In genomic region chr19:5903502-5904301, GRCh38 we compare ENCODE assay signal across 8 cellular contexts. TPM values are rescaled to one million over a fixed set of nuclear protein-coding genes. Genes with fewer than 3 reads are reported as not detected.
DNase-seq lines count a peak whose midpoint lies in the region; ATAC-seq and TF ChIP-seq lines count a peak whose summit lies in the region.

TSS of gene NDUFA11 (minus strand) at chr19:5903790. CDS start at chr19:5903708, 82 bp downstream.

- CTCF ChIA-PET in Calu3 (lab: Charles Lee) = interaction anchor here (0.5 to 2.9 kb wide), 6 partner anchors 10 to 214 kb away, joined by 3 to 26 read pairs (median 4); partner anchors contain the start of genes CAPS, NRTN and RPL36

- H3K4me1 Mint-ChIP-seq in Calu3 (ENCODE audit: low read depth, unreplicated experiment) = peaks cover 8% of the 10 kb centered on the region

- H3K36me3 ChIP-seq in OCI-LY3 (replicated peaks; ENCODE audit: low read depth, low read length) (peaks cover 9% of the 10 kb centered on the region), mucosa of descending colon (ENCODE audit: low read depth) (peaks cover 6% of the 10 kb centered on the region)

- H3K27me3 ChIP-seq in OCI-LY3 (ENCODE audit: low read depth, low read length) = no peaks in the 10 kb centered on the region

- BruUV-seq in Calu3 (replicated peaks; lab: Mats Ljungman, UMichigan) = no TSS peak

- H3K4me2 ChIP-seq in OCI-LY3 (ENCODE audit: low read length) = peak within 1 kb of the TSS; percentile 72

- H2AFZ ChIP-seq in OCI-LY3 (ENCODE audit: low read depth, low read length) = peak within 1 kb of the TSS; percentile 93

- H3K4me1 ChIP-seq in OCI-LY3 (ENCODE audit: low read length) (peaks cover 6% of the 10 kb centered on the region), mucosa of descending colon (ENCODE audit: low read depth) (peaks cover 33% of the 10 kb centered on the region)

- no peak for TF ChIP-seq CTCF in Calu3 (IDR thresholded peaks at IDR 0.05; ENCODE audit: unreplicated experiment)
- TF ChIP-seq CTCF in OCI-LY3 (IDR thresholded peaks at IDR 0.05; ENCODE audit: low read depth, low read length) = no peak
- no peak for TF ChIP-seq CTCF in mucosa of descending colon (IDR thresholded peaks at IDR 0.05)

- H3K4me3 ChIP-seq in OCI-LY3 (ENCODE audit: low read length) (peak within 1 kb of the TSS; percentile 93), mucosa of descending colon (peak within 1 kb of the TSS; percentile 94)

- peaks cover 43% of the 10 kb centered on the region for H3K79me2 ChIP-seq in OCI-LY3 (ENCODE audit: low read length)

- intact Hi-C loops in Calu3 (cut with micrococcal nuclease; ENCODE audit: unreplicated experiment) = no loop called here
- intact Hi-C loops in mucosa of descending colon (cut with DNase I, micrococcal nuclease) = no loop called here

- no peaks in the 10 kb centered on the region for H3K9me3 Mint-ChIP-seq in Calu3 (ENCODE audit: low read depth, unreplicated experiment)

- no peaks in the 10 kb centered on the region for H3K27me3 Mint-ChIP-seq in Calu3 (ENCODE audit: unreplicated experiment)

- peak within 1 kb of the TSS; percentile 70 for H3K27ac ChIP-seq in OCI-LY3 (ENCODE audit: low read length)

- peak within 1 kb of the TSS; percentile 90 for H3K4me3 Mint-ChIP-seq in Calu3 (ENCODE audit: low read depth, unreplicated experiment)

- H4K20me1 ChIP-seq in OCI-LY3 (ENCODE audit: insufficient read depth, low read length) = peaks cover 5% of the 10 kb centered on the region; the same call in 1 of the 2 replicates

- H3K9me3 ChIP-seq in OCI-LY3 (ENCODE audit: insufficient read depth, low read length) (no peaks in the 10 kb centered on the region), mucosa of descending colon (no peaks in the 10 kb centered on the region)

- peaks cover 29% of the 10 kb centered on the region for H3K36me3 Mint-ChIP-seq in Calu3 (ENCODE audit: insufficient read depth, unreplicated experiment)

- DNase-seq in Calu3 (peak; percentile 93), HuH-7.5 (ENCODE audit: low spot score) (peak; percentile 96), epidermal melanocyte (ENCODE audit: insufficient read length, low spot score) (peak; percentile 91), mucosa of descending colon (peak; percentile 98 to 100 (median 99))
- DNase-seq in activated CD8-positive, alpha-beta memory T cell treated with anti-CD3 and anti-CD28 coated beads, Interleukin-2, amount 50 U/mL, for 48 hours = peak; percentile 100
- peak; percentile 99 for DNase-seq in stimulated activated CD8-positive, alpha-beta memory T cell treated with anti-CD3 and anti-CD28 coated beads, Interleukin-4, amount 100 ng/mL, for 48 hours

- H3K27ac Mint-ChIP-seq in Calu3 (ENCODE audit: unreplicated experiment) = peak within 1 kb of the TSS; percentile 92

- H3K9ac ChIP-seq in OCI-LY3 (ENCODE audit: low read length) = peak within 1 kb of the TSS; percentile 97

- peak; percentile 39 for ATAC-seq in GM21528 (IDR thresholded peaks at IDR 0.05; ENCODE audit: low FRiP score, unreplicated experiment)
- ATAC-seq in mucosa of descending colon = peak; percentile 81

RNA-seq across cellular contexts. Expression of gene NDUFA11, which starts in this region (rescaled TPM):
- total RNA-seq in Calu3 (2022) (133 and 143 TPM in 2 replicates), mucosa of descending colon (100 to 1,000 TPM; 178 to 213 (median 182) TPM)

Comparison
In these comparisons a context has a peak if more than half of its experiments do, and no peak if none do; other contexts are left out.
1. Peak in every context shown above with its lines: DNase-seq, ATAC-seq, H3K4me3 ChIP-seq and H3K27ac ChIP-seq.